Comparison of ENCODE assay signal across 8 cellular contexts in genomic region chr3:12868039-12869024, GRCh38. TPM values are rescaled to one million over a fixed set of nuclear protein-coding genes. Genes with fewer than 3 reads are reported as not detected.
DNase-seq lines count a peak whose midpoint lies in the region; ATAC-seq and TF ChIP-seq lines count a peak whose summit lies in the region.

No MANE protein-coding gene starts in this region.

- peak overlapping the region; percentile 75 for H3K27ac Mint-ChIP-seq in progenitor cell of endocrine pancreas

- POLR2A ChIA-PET in HEK293T (lab: Yijun Ruan, JAX) = no interaction called here

- ATAC-seq in left cardiac atrium (peak; percentile 92 to 94), HG03460 (IDR thresholded peaks at IDR 0.05; ENCODE audit: unreplicated experiment) (no peak)

- peak; percentile 93 for TF ChIP-seq CTCF in progenitor cell of endocrine pancreas (IDR thresholded peaks at IDR 0.05; ENCODE audit: unreplicated experiment)

- H3K9me3 Mint-ChIP-seq in progenitor cell of endocrine pancreas (ENCODE audit: low read depth) = peaks cover 5% of the 10 kb centered on the region

- H3K4me3 Mint-ChIP-seq in progenitor cell of endocrine pancreas (ENCODE audit: low read depth) = peak overlapping the region; percentile 77

- CTCF ChIA-PET in HEK293T (lab: Yijun Ruan, JAX) = interaction anchor here (0.6 to 1.6 kb wide), 7 partner anchors 11 to 22 kb away, joined by 3 to 8 read pairs (median 3); no protein-coding TSS in a partner anchor

- intact Hi-C loops in left cardiac atrium (cut with DNase I) = loop anchor here in 1 of 2 donors (5.0 kb wide), 1 partner anchor 119 kb away; no protein-coding TSS in a partner anchor

- H3K4me1 Mint-ChIP-seq in progenitor cell of endocrine pancreas (ENCODE audit: low read depth) = peaks cover 10% of the 10 kb centered on the region

- peaks cover 2% of the 10 kb centered on the region for H3K36me3 Mint-ChIP-seq in progenitor cell of endocrine pancreas (ENCODE audit: insufficient read depth)

- peaks cover 22% of the 10 kb centered on the region for H3K27me3 Mint-ChIP-seq in progenitor cell of endocrine pancreas

- DNase-seq in GM03348 (ENCODE audit: low spot score) (peak; percentile 92), HEK293T (ENCODE audit: extremely low spot score) (peak; percentile 85), NCI-H1048 (lab: John Stamatoyannopoulos, UW) (peak; percentile 6), T follicular helper cell (ENCODE audit: low read depth) (peak; percentile 22), amygdala (lab: John Stamatoyannopoulos, UW) (peak in 55 of 56 donors; percentile 18 to 90 (median 72)), left cardiac atrium (peak; percentile 88), progenitor cell of endocrine pancreas (ENCODE audit: low spot score, unreplicated experiment) (peak; percentile 73)

TF ChIP-seq in HEK293T, 16 proteins besides CTCF, POLR2A, EP300 and RAD21:
- no peak for TF ChIP-seq FOXK2 (IDR thresholded peaks at IDR 0.05)
- TF ChIP-seq, protein P1, sequence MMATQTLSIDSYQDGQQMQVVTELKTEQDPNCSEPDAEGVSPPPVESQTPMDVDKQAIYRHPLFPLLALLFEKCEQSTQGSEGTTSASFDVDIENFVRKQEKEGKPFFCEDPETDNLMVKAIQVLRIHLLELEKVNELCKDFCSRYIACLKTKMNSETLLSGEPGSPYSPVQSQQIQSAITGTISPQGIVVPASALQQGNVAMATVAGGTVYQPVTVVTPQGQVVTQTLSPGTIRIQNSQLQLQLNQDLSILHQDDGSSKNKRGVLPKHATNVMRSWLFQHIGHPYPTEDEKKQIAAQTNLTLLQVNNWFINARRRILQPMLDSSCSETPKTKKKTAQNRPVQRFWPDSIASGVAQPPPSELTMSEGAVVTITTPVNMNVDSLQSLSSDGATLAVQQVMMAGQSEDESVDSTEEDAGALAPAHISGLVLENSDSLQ (IDR thresholded peaks at IDR 0.05) = 0 out of 2 replicates have a peak, but pooled peaks have one; percentile 11

RNA-seq across cellular contexts. Expression of gene RPL32, which starts 27.0 kb away (rescaled TPM):
- total RNA-seq in left cardiac atrium (1,000 to 10,000 TPM; 1,021 to 1,102 TPM), progenitor cell of endocrine pancreas (1,626 and 1,662 TPM in 2 replicates)

Comparison
In these comparisons a context has a peak if more than half of its experiments do, and no peak if none do; other contexts are left out.
1. DNase-seq: peak in every context shown above with its lines; median percentile 92 in GM03348; 88 in left cardiac atrium; 85 in HEK293T; 73 in progenitor cell of endocrine pancreas; 72 in amygdala; 22 in T follicular helper cell; 6 in NCI-H1048.